ENCODE assay signal across 14 cellular contexts in the genomic region with DNA sequence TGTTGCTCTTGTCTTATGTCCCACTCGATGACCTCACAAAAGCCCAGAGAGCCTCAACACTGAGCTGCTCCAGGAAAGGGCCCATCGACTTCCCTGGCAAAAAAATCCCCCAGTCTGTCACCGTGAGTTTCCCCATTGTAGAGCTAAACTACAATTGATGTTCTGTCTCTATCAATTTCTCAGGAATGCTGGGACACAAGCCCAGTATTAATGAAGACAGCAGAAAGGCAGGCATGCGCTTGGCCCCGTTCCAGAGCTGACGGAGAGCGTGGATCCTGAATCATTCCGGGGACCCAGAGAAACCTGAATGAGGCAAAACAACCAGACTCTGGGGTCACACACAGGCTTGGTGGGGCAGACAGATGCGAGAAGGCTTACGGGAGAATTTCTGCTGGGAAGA.
"Had no signal": no experiment of that assay in that cellular context is flagged by ENCODE, and none has a peak within 500 bp of the region (broad histone marks: within the 10 kb centered on the region; RNA-seq: fewer than 3 reads in every experiment).

No MANE protein-coding gene starts in this region.

- H3K4me1 ChIP-seq: adrenal gland, prostate gland, vagina had no signal

- H3K27ac ChIP-seq: adrenal gland, left ventricle myocardium inferior, prostate gland, vagina had no signal

- H3K27me3 ChIP-seq: adrenal gland, vagina had no signal

- DNase-seq: activated CD4-positive, alpha-beta T cell treated with anti-CD3 and anti-CD28 coated beads, Interleukin-2, amount 50 U/mL, for 4 hours; activated gamma-delta T cell; dermis blood vessel endothelial cell; effector memory CD8-positive, alpha-beta T cell; head of caudate nucleus; left ventricle myocardium inferior; naive thymus-derived CD4-positive, alpha-beta T cell; stimulated activated CD4-positive, alpha-beta T cell treated with anti-CD3 and anti-CD28 coated beads, Interleukin-2, amount 100 ng/mL, for 24 hours; stimulated activated naive CD8-positive, alpha-beta T cell treated with anti-CD3 and anti-CD28 coated beads, Interleukin-15, Interleukin-2, amounts not matched to agents 100 U/mL and 50 U/mL, for 24 hours; trophoblast cell had no signal

- H3K9me3 ChIP-seq: adrenal gland, left ventricle myocardium inferior, prostate gland, vagina had no signal

- FAIRE-seq: frontal cortex had no signal

- H3K36me3 ChIP-seq: adrenal gland, left ventricle myocardium inferior, prostate gland, vagina had no signal

- H3K4me3 ChIP-seq: adrenal gland, left ventricle myocardium inferior, prostate gland, vagina had no signal
